Comparison of ENCODE assay signal across 1 cellular context in genomic region chr7:55087521-55087961, GRCh38.
TF ChIP-seq lines count a peak whose summit lies in the region.

No MANE protein-coding gene starts in this region.

TF ChIP-seq in HepG2, 621 proteins besides CTCF, POLR2A, EP300 and RAD21 (continued from another document):
- no peak for TF ChIP-seq ZNF30 (CRISPR knock-in tag; IDR thresholded peaks at IDR 0.05)
- TF ChIP-seq MAFK (conservative IDR thresholded peaks at IDR 0.05 in 1 of 2, IDR thresholded peaks at IDR 0.05 in 1 of 2; ENCODE audit: low read length in 2 of 2), result peak; percentile 47 to 63
- TF ChIP-seq KDM2A (CRISPR knock-in tag; IDR thresholded peaks at IDR 0.05; ENCODE audit: borderline replicate concordance, low read depth), result no peak
- TF ChIP-seq MAFF (IDR thresholded peaks at IDR 0.05; ENCODE audit: low read depth, low read length), result peak; percentile 56; the same call in 1 of the 2 replicates
